Comparison of ENCODE assay signal across 20 cellular contexts in genomic region chr11:131418214-131418613, GRCh38.
"Had no signal": no experiment of that assay in that cellular context is flagged by ENCODE, and none has a peak within 500 bp of the region (broad histone marks: within the 10 kb centered on the region; RNA-seq: fewer than 3 reads in every experiment).

No MANE protein-coding gene starts in this region.

- H3K27ac ChIP-seq: esophagus squamous epithelium, gastroesophageal sphincter, neutrophil, psoas muscle, testis, tibial nerve had no signal

- H3K9me3 ChIP-seq: esophagus squamous epithelium, gastroesophageal sphincter, neutrophil, psoas muscle, testis, tibial nerve had no signal

- DNase-seq: effector memory CD8-positive, alpha-beta T cell; esophagus squamous epithelium; foreskin fibroblast; glutamatergic neuron; left colon; left ventricle myocardium superior; mesenchymal stem cell; naive B cell; psoas muscle; stimulated activated CD4-positive, alpha-beta T cell treated with anti-CD3 and anti-CD28 coated beads, Interleukin-2, amount 100 ng/mL, for 24 hours; stimulated activated CD4-positive, alpha-beta T cell treated with anti-CD3 and anti-CD28 coated beads, Interleukin-4, amount 100 ng/mL, for 4 hours; stimulated activated naive B cell treated with anti-CD40 and anti-IgM and Interleukin-4, amounts not matched to agents 10 μg/mL and 1 μg/mL and 100 μg/mL, for 72 hours; stimulated activated naive CD8-positive, alpha-beta T cell treated with anti-CD3 and anti-CD28 coated beads, Interleukin-15, amount 100 ng/mL, for 72 hours; testis had no signal

- H3K27me3 ChIP-seq: gastroesophageal sphincter, testis, tibial nerve had no signal

- H3K9me3 Mint-ChIP-seq: nephron had no signal

- ATAC-seq: effector memory CD8-positive, alpha-beta T cell; gastroesophageal sphincter; left colon; left ventricle myocardium superior; psoas muscle; sciatic nerve; stimulated activated naive B cell treated with anti-CD40 and anti-IgM and Interleukin-4, amounts not matched to agents 10 μg/mL and 1 μg/mL and 100 μg/mL, for 72 hours; stimulated activated naive CD8-positive, alpha-beta T cell treated with anti-CD3 and anti-CD28 coated beads, Interleukin-15, amount 100 ng/mL, for 72 hours had no signal

- H3K27ac Mint-ChIP-seq: effector memory CD8-positive, alpha-beta T cell; nephron; stimulated activated naive B cell treated with anti-CD40 and anti-IgM and Interleukin-4, amounts not matched to agents 10 μg/mL and 1 μg/mL and 100 μg/mL, for 72 hours; stimulated activated naive CD8-positive, alpha-beta T cell treated with anti-CD3 and anti-CD28 coated beads, Interleukin-15, amount 100 ng/mL, for 72 hours had no signal

- H3K27me3 Mint-ChIP-seq: effector memory CD8-positive, alpha-beta T cell; stimulated activated naive B cell treated with anti-CD40 and anti-IgM and Interleukin-4, amounts not matched to agents 10 μg/mL and 1 μg/mL and 100 μg/mL, for 72 hours; stimulated activated naive CD8-positive, alpha-beta T cell treated with anti-CD3 and anti-CD28 coated beads, Interleukin-15, amount 100 ng/mL, for 72 hours had no signal

- H3K36me3 ChIP-seq: esophagus squamous epithelium, gastroesophageal sphincter, neutrophil, tibial nerve had no signal

- H3K4me3 ChIP-seq: esophagus squamous epithelium, gastroesophageal sphincter, lung, psoas muscle, testis, tibial nerve had no signal

- H3K36me3 Mint-ChIP-seq: naive B cell; stimulated activated naive B cell treated with anti-CD40 and anti-IgM and Interleukin-4, amounts not matched to agents 10 μg/mL and 1 μg/mL and 100 μg/mL, for 72 hours had no signal

- H3K4me3 Mint-ChIP-seq: effector memory CD8-positive, alpha-beta T cell; naive B cell; nephron; stimulated activated naive B cell treated with anti-CD40 and anti-IgM and Interleukin-4, amounts not matched to agents 10 μg/mL and 1 μg/mL and 100 μg/mL, for 72 hours; stimulated activated naive CD8-positive, alpha-beta T cell treated with anti-CD3 and anti-CD28 coated beads, Interleukin-15, amount 100 ng/mL, for 72 hours had no signal

- H3K4me1 Mint-ChIP-seq: naive B cell; stimulated activated naive B cell treated with anti-CD40 and anti-IgM and Interleukin-4, amounts not matched to agents 10 μg/mL and 1 μg/mL and 100 μg/mL, for 72 hours; stimulated activated naive CD8-positive, alpha-beta T cell treated with anti-CD3 and anti-CD28 coated beads, Interleukin-15, amount 100 ng/mL, for 72 hours had no signal

- H3K4me1 ChIP-seq: esophagus squamous epithelium, gastroesophageal sphincter, psoas muscle, testis, tibial nerve had no signal
